In genomic region chr1:109425391-109425790, GRCh38 we compare ENCODE assay signal across 1 cellular context.
TF ChIP-seq lines count a peak whose summit lies in the region.

No MANE protein-coding gene starts in this region.

TF ChIP-seq in GM23338, 12 proteins besides CTCF, POLR2A, EP300 and RAD21 (continued from another document):
- TF ChIP-seq ZNF462 (CRISPR knock-in tag; IDR thresholded peaks at IDR 0.05) (no peak), POLR2AphosphoS5 (IDR thresholded peaks at IDR 0.05; ENCODE audit: low read depth) (no peak), ZNF114 (CRISPR knock-in tag; IDR thresholded peaks at IDR 0.05) (no peak), REST (IDR thresholded peaks at IDR 0.05; ENCODE audit: unreplicated experiment) (no peak), ZNF331 (CRISPR knock-in tag; IDR thresholded peaks at IDR 0.05; ENCODE audit: low read depth) (no peak), ETS1 (IDR thresholded peaks at IDR 0.05) (no peak), EZH2phosphoT487 (IDR thresholded peaks at IDR 0.05; ENCODE audit: unreplicated experiment) (no peak), NANOG (IDR thresholded peaks at IDR 0.05; ENCODE audit: borderline replicate concordance) (no peak), EZH2 (IDR thresholded peaks at IDR 0.05; ENCODE audit: low read depth, unreplicated experiment) (no peak), CREB1 (CRISPR knock-in tag; IDR thresholded peaks at IDR 0.05; ENCODE audit: low read depth) (no peak)
